ENCODE assay signal across 18 cellular contexts in the genomic region with DNA sequence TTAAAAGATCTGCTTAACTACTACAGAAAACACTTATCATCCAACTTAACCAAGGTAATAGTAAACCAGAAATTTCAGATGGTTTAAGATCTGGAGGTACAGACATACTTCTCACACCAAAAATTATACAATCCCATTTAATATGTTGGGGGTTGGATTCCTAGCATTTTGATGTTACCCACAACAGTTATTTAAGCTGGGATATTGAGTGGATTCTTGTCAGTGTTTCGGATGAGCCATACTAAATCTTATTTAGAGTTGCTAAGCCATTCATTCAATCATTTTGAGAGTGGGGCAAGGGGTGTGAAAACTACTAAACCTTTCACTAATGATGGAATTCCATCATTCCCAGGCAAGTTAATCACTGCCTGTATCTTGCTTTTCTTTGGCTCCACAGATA. TPM values are rescaled to one million over a fixed set of nuclear protein-coding genes. Genes with fewer than 3 reads are reported as not detected.
DNase-seq lines count a peak whose midpoint lies in the region; ATAC-seq, FAIRE-seq and TF ChIP-seq lines count a peak whose summit lies in the region.
"Had no signal": no experiment of that assay in that cellular context is flagged by ENCODE, and none has a peak within 500 bp of the region (broad histone marks: within the 10 kb centered on the region; RNA-seq: fewer than 3 reads in every experiment).

No MANE protein-coding gene starts in this region.

- H3K4me1 Mint-ChIP-seq in nephron progenitor cell, result peaks cover 25% of the 10 kb centered on the region
- H3K4me1 Mint-ChIP-seq in activated T-helper 2 cell treated with anti-CD3 and anti-CD28 coated beads, Interferon-gamma antibody, Interleukin-2, Interleukin-4, amounts not matched to agents 10 μg/mL and 5 μg/mL and 100 μg/mL, durations not matched to agents 14 hours and 24 hours and 36 hours (ENCODE audit: low read depth), result no peaks in the 10 kb centered on the region
- H3K4me1 Mint-ChIP-seq in T-cell, result peaks cover 0 to 3% (median 0%) of the 10 kb centered on the region in 3 donors
- H3K4me1 Mint-ChIP-seq: GM23338, H9 had no signal

- H3K9ac ChIP-seq in H1 (replicated peaks in 1 of 4; ENCODE audit: extremely low read depth in 1 of 4, low read depth in 3 of 4, low read length in 3 of 4), result no peak overlapping the region

- H3K18ac ChIP-seq in H1 (ENCODE audit: extremely low read depth, low read length), result no peak overlapping the region

- H3K36me3 ChIP-seq in Panc1 (ENCODE audit: control insufficient read depth, insufficient read depth, low read length), result no peaks in the 10 kb centered on the region
- H3K36me3 ChIP-seq in H1 (ENCODE audit: control insufficient read depth in 2 of 4, insufficient read depth in 4 of 4, low read length in 3 of 4), result peaks cover 0 to 4% (median 0%) of the 10 kb centered on the region in 4 experiments; a peak in 1 of 8 replicates
- H3K36me3 ChIP-seq in small intestine (ENCODE audit: control insufficient read depth in 2 of 2, insufficient read depth in 2 of 2, low read length in 2 of 2), result no peaks in the 10 kb centered on the region
- H3K36me3 ChIP-seq: BE2C had no signal

- TF ChIP-seq RAD21 in H1 (IDR thresholded peaks at IDR 0.05 in 1 of 2, conservative IDR thresholded peaks at IDR 0.05 in 1 of 2; ENCODE audit: low read depth in 2 of 2, low read length in 2 of 2), result no peak

- peak overlapping the region; percentile 12 for H3K56ac ChIP-seq in H1 (replicated peaks; ENCODE audit: insufficient read length, low read depth, low read length)

- WGBS in H1 (ENCODE audit: extremely low coverage in 1 of 2, insufficient coverage in 1 of 2, insufficient read length in 1 of 2, insufficient replicate concordance in 2 of 2, low coverage in 1 of 2, low lambda C conversion rate in 2 of 2, missing lambda C conversion rate in 1 of 2), 2 experiments, result 88% methylated on average over 1 of the region's 1 CpG; no CpG with 5 or more reads in 1 of the 2 experiments
- 96 to 100% (median 96%) methylated on average over 1 of the region's 1 CpG for WGBS in small intestine, 3 donors

- H3K4me1 ChIP-seq in Panc1 (ENCODE audit: control insufficient read depth, insufficient read depth, low read length) (no peaks in the 10 kb centered on the region), H1 (replicated peaks in 1 of 4; ENCODE audit: control insufficient read depth in 3 of 4, insufficient read depth in 4 of 4, low read length in 3 of 4) (no peaks in the 10 kb centered on the region), small intestine (ENCODE audit: control insufficient read depth in 2 of 2, insufficient read depth in 1 of 2, low read depth in 1 of 2, low read length in 1 of 2) (no peaks in the 10 kb centered on the region)
- H3K4me1 ChIP-seq: BE2C had no signal

- TF ChIP-seq POLR2A in GM12891 (IDR thresholded peaks at IDR 0.05; ENCODE audit: low read depth, low read length) (no peak), H1 (IDR thresholded peaks at IDR 0.05; ENCODE audit: control extremely low read depth in 1 of 2, low read depth in 2 of 2, low read length in 2 of 2) (no peak)

- intact Hi-C loops in Panc1 (cut with micrococcal nuclease; ENCODE audit: unreplicated experiment), result no loop called here
- intact Hi-C loops in activated T-helper 2 cell treated with anti-CD3 and anti-CD28 coated beads, Interferon-gamma antibody, Interleukin-2, Interleukin-4, amounts not matched to agents 10 μg/mL and 5 μg/mL and 100 μg/mL, durations not matched to agents 14 hours and 24 hours and 36 hours (cut with micrococcal nuclease), result no loop called here

- ATAC-seq in Panc1 (no peak), T-cell (replicated peaks in 1 of 4) (no peak)
- ATAC-seq: GM23338, HepG2 had no signal

- no peak overlapping the region for H3K23ac ChIP-seq in H1 (ENCODE audit: insufficient read length)

- no peaks in the 10 kb centered on the region for H3K23me2 ChIP-seq in H1 (ENCODE audit: low read depth, low read length)

- H3K27me3 Mint-ChIP-seq in nephron progenitor cell (ENCODE audit: low read depth, poor library complexity), result no peaks in the 10 kb centered on the region
- no peaks in the 10 kb centered on the region for H3K27me3 Mint-ChIP-seq in activated T-helper 2 cell treated with anti-CD3 and anti-CD28 coated beads, Interferon-gamma antibody, Interleukin-2, Interleukin-4, amounts not matched to agents 10 μg/mL and 5 μg/mL and 100 μg/mL, durations not matched to agents 14 hours and 24 hours and 36 hours (ENCODE audit: low read depth)
- no peaks in the 10 kb centered on the region for H3K27me3 Mint-ChIP-seq in T-cell
- H3K27me3 Mint-ChIP-seq: CD4-positive, alpha-beta memory T cell had no signal

- H3K4me3 Mint-ChIP-seq in nephron progenitor cell (no peak overlapping the region), T-cell (no peak overlapping the region)
- H3K4me3 Mint-ChIP-seq in activated T-helper 2 cell treated with anti-CD3 and anti-CD28 coated beads, Interferon-gamma antibody, Interleukin-2, Interleukin-4, amounts not matched to agents 10 μg/mL and 5 μg/mL and 100 μg/mL, durations not matched to agents 14 hours and 24 hours and 36 hours (ENCODE audit: low read depth), result no peak overlapping the region
- H3K4me3 Mint-ChIP-seq: CD4-positive, alpha-beta memory T cell; GM23338; H9 had no signal

- no peak overlapping the region for H3K27ac ChIP-seq in Panc1 (ENCODE audit: low read length)
- H3K27ac ChIP-seq in H1 (ENCODE audit: low read depth, low read length), result no peak overlapping the region
- no peak overlapping the region for H3K27ac ChIP-seq in small intestine (ENCODE audit: low read depth in 1 of 2, low read length in 1 of 2)
- H3K27ac ChIP-seq: C4-2B had no signal

- peak overlapping the region; percentile 78 for H3K27ac Mint-ChIP-seq in nephron progenitor cell
- H3K27ac Mint-ChIP-seq in activated T-helper 2 cell treated with anti-CD3 and anti-CD28 coated beads, Interferon-gamma antibody, Interleukin-2, Interleukin-4, amounts not matched to agents 10 μg/mL and 5 μg/mL and 100 μg/mL, durations not matched to agents 14 hours and 24 hours and 36 hours, result no peak overlapping the region
- H3K27ac Mint-ChIP-seq in T-cell, result no peak overlapping the region
- H3K27ac Mint-ChIP-seq: GM23338 had no signal

- in situ Hi-C loops in Panc1 (cut with HindIII; ENCODE audit: low pct_unique_long_range_greater_than_20kb, low sequenced_read_pairs), result no loop called here

- no peak overlapping the region for H3K4me3 ChIP-seq in Panc1 (ENCODE audit: low read depth in 2 of 2, low read length in 2 of 2)
- H3K4me3 ChIP-seq in H1 (ENCODE audit: extremely low read depth in 1 of 4, insufficient read depth in 2 of 4, low read depth in 3 of 4, low read length in 4 of 4), result no peak overlapping the region
- no peak overlapping the region for H3K4me3 ChIP-seq in small intestine (ENCODE audit: low read depth in 1 of 2, low read length in 2 of 2)
- H3K4me3 ChIP-seq: GM23338 had no signal

- H2AFZ ChIP-seq in H1 (ENCODE audit: low read length), result no peak overlapping the region
- H2AFZ ChIP-seq: GM23338 had no signal

- H3K4ac ChIP-seq in H1 (replicated peaks; ENCODE audit: insufficient read length, low read depth, low read length), result no peak overlapping the region

- H4K8ac ChIP-seq in H1 (ENCODE audit: extremely low read depth, insufficient read depth, low read length), result no peak overlapping the region

- H2BK20ac ChIP-seq in H1 (ENCODE audit: low read length), result no peak overlapping the region

- H3K14ac ChIP-seq in H1 (ENCODE audit: insufficient read length), result no peak overlapping the region

- TF ChIP-seq CTCF in Panc1 (IDR thresholded peaks at IDR 0.05), result no peak
- TF ChIP-seq CTCF in H1 (IDR thresholded peaks at IDR 0.05; ENCODE audit: control extremely low read depth in 1 of 3, insufficient read depth in 1 of 3, low read depth in 1 of 3, low read length in 3 of 3), result no peak
- TF ChIP-seq CTCF in nephron progenitor cell (IDR thresholded peaks at IDR 0.05), result no peak

- H3K79me1 ChIP-seq in H1 (ENCODE audit: low read depth, low read length), result no peaks in the 10 kb centered on the region

- H3K9me3 ChIP-seq in Panc1 (ENCODE audit: control insufficient read depth, insufficient read depth, low read depth, low read length) (no peaks in the 10 kb centered on the region), H1 (ENCODE audit: insufficient read depth in 2 of 2, low read depth in 1 of 2, low read length in 1 of 2) (no peaks in the 10 kb centered on the region), small intestine (ENCODE audit: control insufficient read depth, low read depth) (no peaks in the 10 kb centered on the region)
- H3K9me3 ChIP-seq: BE2C had no signal

- TF ChIP-seq EP300 in H1 (IDR thresholded peaks at IDR 0.05; ENCODE audit: borderline replicate concordance in 1 of 2, low read depth in 2 of 2, low read length in 2 of 2), result no peak

- H3K27me3 ChIP-seq in Panc1 (ENCODE audit: control insufficient read depth, insufficient read depth, low read length) (no peaks in the 10 kb centered on the region), H1 (replicated peaks in 1 of 4; ENCODE audit: control insufficient read depth in 3 of 4, extremely low read depth in 1 of 4, insufficient read depth in 3 of 4, low read length in 3 of 4) (no peaks in the 10 kb centered on the region), small intestine (ENCODE audit: control insufficient read depth in 2 of 2, insufficient read depth in 2 of 2, low read length in 2 of 2) (no peaks in the 10 kb centered on the region)
- H3K27me3 ChIP-seq: BE2C had no signal

- no peak overlapping the region for H2BK5ac ChIP-seq in H1 (ENCODE audit: low read depth, low read length)

- FAIRE-seq in GM12891 (lab: Jason Lieb, UNC) (peak; percentile 9), H1 (lab: Jason Lieb, UNC) (no peak), small intestine (lab: Jason Lieb, UNC) (no peak)
- FAIRE-seq: HepG2, HTR-8/SVneo had no signal

- no peak overlapping the region for H4K5ac ChIP-seq in H1 (ENCODE audit: insufficient read length, low read depth, low read length)

- H3K36me3 Mint-ChIP-seq in nephron progenitor cell (ENCODE audit: low read depth) (peaks cover 34% of the 10 kb centered on the region), T-cell (peaks cover 7% of the 10 kb centered on the region)
- peaks cover 12% of the 10 kb centered on the region for H3K36me3 Mint-ChIP-seq in activated T-helper 2 cell treated with anti-CD3 and anti-CD28 coated beads, Interferon-gamma antibody, Interleukin-2, Interleukin-4, amounts not matched to agents 10 μg/mL and 5 μg/mL and 100 μg/mL, durations not matched to agents 14 hours and 24 hours and 36 hours (ENCODE audit: low read depth)

- H3K4me2 ChIP-seq in H1 (ENCODE audit: insufficient read depth in 1 of 2, low read depth in 2 of 2, low read length in 2 of 2), result no peak overlapping the region
- H3K4me2 ChIP-seq: GM23338 had no signal

- H2BK12ac ChIP-seq in H1 (ENCODE audit: low read depth, low read length), result no peak overlapping the region

- no peak overlapping the region for H2AK5ac ChIP-seq in H1 (ENCODE audit: low read depth, low read length)

- H4K91ac ChIP-seq in H1 (replicated peaks; ENCODE audit: insufficient read length, low read length), result no peak overlapping the region

- H3K79me2 ChIP-seq in H1 (ENCODE audit: control insufficient read depth in 1 of 2, insufficient read depth in 2 of 2, low read length in 2 of 2), result no peaks in the 10 kb centered on the region

- POLR2A ChIA-PET in Panc1 (lab: Charles Lee) (no interaction called here), H1 (lab: Charles Lee; ENCODE audit: partially characterized antibody) (no interaction called here), T-cell (lab: Charles Lee) (no interaction called here)

- H2BK15ac ChIP-seq in H1 (ENCODE audit: low read length), result no peak overlapping the region

- H3K9me3 Mint-ChIP-seq in nephron progenitor cell (peaks cover 37% of the 10 kb centered on the region), T-cell (no peaks in the 10 kb centered on the region)
- no peaks in the 10 kb centered on the region for H3K9me3 Mint-ChIP-seq in activated T-helper 2 cell treated with anti-CD3 and anti-CD28 coated beads, Interferon-gamma antibody, Interleukin-2, Interleukin-4, amounts not matched to agents 10 μg/mL and 5 μg/mL and 100 μg/mL, durations not matched to agents 14 hours and 24 hours and 36 hours

- DNase-seq in GM12891 (ENCODE audit: insufficient read length, low spot score), result no peak
- DNase-seq in Panc1 (ENCODE audit: low read depth, low spot score), result no peak
- no peak for DNase-seq in H1 (ENCODE audit: low read depth in 1 of 2, low spot score in 2 of 2)
- DNase-seq in nephron progenitor cell, result no peak
- no peak for DNase-seq in ecto neural progenitor cell (ENCODE audit: low spot score)
- no peak for DNase-seq in activated T-helper 2 cell treated with anti-CD3 and anti-CD28 coated beads, Interferon-gamma antibody, Interleukin-2, Interleukin-4, amounts not matched to agents 10 μg/mL and 5 μg/mL and 100 μg/mL, durations not matched to agents 14 hours and 24 hours and 36 hours (ENCODE audit: low spot score)
- no peak for DNase-seq in small intestine
- no peak for DNase-seq in T-cell
- DNase-seq: BE2C; CD4-positive, alpha-beta memory T cell; DMS153; DMS79 treated with DMSO at 0.1 percent for 48 hours; GDM1; H9 had no signal

- BruUV-seq in Panc1 (replicated peaks; lab: Mats Ljungman, UMichigan), result TSS peak; percentile 62

- H4K20me1 ChIP-seq in H1 (replicated peaks in 1 of 2; ENCODE audit: control insufficient read depth in 1 of 2, insufficient read depth in 2 of 2, low read length in 2 of 2), result no peaks in the 10 kb centered on the region

- CTCF ChIA-PET in Panc1 (lab: Charles Lee) (no interaction called here), H1 (lab: Charles Lee; ENCODE audit: partially characterized antibody) (no interaction called here), T-cell (lab: Charles Lee) (no interaction called here)

- no peak overlapping the region for H2BK120ac ChIP-seq in H1 (replicated peaks; ENCODE audit: low read depth, low read length)

RNA-seq across cellular contexts. Expression of gene KATNAL1, which starts 40.6 kb away (rescaled TPM):
- 7.5 TPM for polyA plus RNA-seq in GM12891 (2012; ENCODE audit: low read depth, missing spikeins)
- total RNA-seq in Panc1 (2021; ENCODE audit: unreplicated experiment), result 34.3 TPM
- 10.7 TPM for polyA plus RNA-seq in Panc1 (2012; ENCODE audit: insufficient read length)
- total RNA-seq in H1 (2021; fragmentation: NEBNext Ultra II Directional; extraction: Animal tissue kit (Norgen Biotek cat#: 25700)), result 10.2 and 13.2 TPM in 2 replicates
- polyA plus RNA-seq in H1 (2011; rRNA removed), result 3.0 and 4.0 TPM in 2 replicates
- polyA plus RNA-seq in H1 (2011; cell fraction: cytosol; rRNA removed), result 4.4 TPM
- 1.7 TPM for polyA plus RNA-seq in H1 (2011; cell fraction: nucleus; rRNA removed)
- 4.7 to 8.8 TPM (median 6.6 TPM) in 4 replicates for polyA plus RNA-seq in H1 (2012, experiment 1 of 2)
- 0.38 TPM for polyA plus RNA-seq in H1 (2012, experiment 2 of 2)
- 3.4 TPM for polyA plus RNA-seq in H1 (2013, experiment 1 of 2)
- 3.1 TPM for polyA plus RNA-seq in H1 (2013, experiment 2 of 2)
- polyA minus RNA-seq in H1 (2011; rRNA and poly(A)+ RNA removed), result 8.2 and 12.3 TPM in 2 replicates
- 9.5 TPM for polyA minus RNA-seq in H1 (2011; cell fraction: cytosol; rRNA and poly(A)+ RNA removed)
- polyA minus RNA-seq in H1 (2011; cell fraction: nucleus; rRNA and poly(A)+ RNA removed), result 13.1 TPM
- total RNA-seq in activated T-helper 2 cell treated with anti-CD3 and anti-CD28 coated beads, Interferon-gamma antibody, Interleukin-2, Interleukin-4, amounts not matched to agents 10 μg/mL and 5 μg/mL and 100 μg/mL, durations not matched to agents 14 hours and 24 hours and 36 hours, result 10.8 and 13.0 TPM in 2 replicates
- 1 to 10 TPM in 2 of 3 donors, under 1 TPM in 1; 0.22 to 1.9 (median 1.1) TPM for polyA plus RNA-seq in small intestine
- 10 to 100 TPM in 1 of 5 donors, 1 to 10 TPM in 4; 4.0 to 13.8 (median 7.3) TPM for total RNA-seq in T-cell
